ENCODE assay signal across 2 cellular contexts in the genomic region with DNA sequence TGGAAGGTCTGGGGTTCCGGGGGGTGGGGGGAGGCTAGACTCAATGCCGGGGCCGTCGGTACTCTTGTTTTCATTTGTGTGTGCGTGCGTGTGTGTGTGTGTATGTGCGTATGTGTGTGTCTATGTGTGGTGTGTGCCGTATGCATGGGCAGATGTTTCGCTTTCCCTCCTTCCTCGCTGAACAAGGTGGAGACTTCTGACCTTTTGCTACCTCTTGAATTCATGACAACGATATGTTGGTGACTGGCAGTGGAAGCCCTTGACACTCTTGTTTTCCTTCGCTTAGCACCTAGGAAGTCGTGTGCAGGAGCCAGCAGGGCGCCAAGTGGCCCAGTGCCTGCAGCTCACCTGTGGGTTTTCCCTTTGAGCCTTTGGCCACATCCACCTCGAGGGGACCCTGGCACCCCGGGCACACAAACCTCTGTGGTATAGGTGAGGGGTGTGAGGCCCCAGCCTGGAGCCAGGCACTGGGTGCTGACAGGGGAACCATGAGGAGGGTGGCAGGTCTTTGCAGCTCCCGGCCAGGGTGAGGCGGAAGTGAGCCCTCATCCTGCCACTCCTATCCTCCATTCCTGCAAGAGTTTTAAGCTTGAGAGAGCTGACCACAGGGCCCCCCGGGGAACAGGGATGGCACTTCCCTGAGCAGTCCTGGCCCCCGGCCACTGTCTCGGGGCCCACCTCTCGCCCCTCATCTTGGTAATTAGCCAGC.
TF ChIP-seq lines count a peak whose summit lies in the region.

No MANE protein-coding gene starts in this region.

TF ChIP-seq in HEK293, 187 proteins besides CTCF, POLR2A, EP300 and RAD21:
- TF ChIP-seq, protein P1, sequence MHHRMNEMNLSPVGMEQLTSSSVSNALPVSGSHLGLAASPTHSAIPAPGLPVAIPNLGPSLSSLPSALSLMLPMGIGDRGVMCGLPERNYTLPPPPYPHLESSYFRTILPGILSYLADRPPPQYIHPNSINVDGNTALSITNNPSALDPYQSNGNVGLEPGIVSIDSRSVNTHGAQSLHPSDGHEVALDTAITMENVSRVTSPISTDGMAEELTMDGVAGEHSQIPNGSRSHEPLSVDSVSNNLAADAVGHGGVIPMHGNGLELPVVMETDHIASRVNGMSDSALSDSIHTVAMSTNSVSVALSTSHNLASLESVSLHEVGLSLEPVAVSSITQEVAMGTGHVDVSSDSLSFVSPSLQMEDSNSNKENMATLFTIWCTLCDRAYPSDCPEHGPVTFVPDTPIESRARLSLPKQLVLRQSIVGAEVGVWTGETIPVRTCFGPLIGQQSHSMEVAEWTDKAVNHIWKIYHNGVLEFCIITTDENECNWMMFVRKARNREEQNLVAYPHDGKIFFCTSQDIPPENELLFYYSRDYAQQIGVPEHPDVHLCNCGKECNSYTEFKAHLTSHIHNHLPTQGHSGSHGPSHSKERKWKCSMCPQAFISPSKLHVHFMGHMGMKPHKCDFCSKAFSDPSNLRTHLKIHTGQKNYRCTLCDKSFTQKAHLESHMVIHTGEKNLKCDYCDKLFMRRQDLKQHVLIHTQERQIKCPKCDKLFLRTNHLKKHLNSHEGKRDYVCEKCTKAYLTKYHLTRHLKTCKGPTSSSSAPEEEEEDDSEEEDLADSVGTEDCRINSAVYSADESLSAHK (tag by site-specific recombination; IDR thresholded peaks at IDR 0.05), result peak; percentile 51; the same call in 1 of the 2 replicates
- TF ChIP-seq SP7 (tag by site-specific recombination; IDR thresholded peaks at IDR 0.05) (no peak), ZNF529 (tag by site-specific recombination; IDR thresholded peaks at IDR 0.05; ENCODE audit: insufficient replicate concordance) (no peak), SP2 (tag by site-specific recombination; IDR thresholded peaks at IDR 0.05) (no peak), YY1 (tag by site-specific recombination; IDR thresholded peaks at IDR 0.05) (no peak)
- TF ChIP-seq, protein P2, sequence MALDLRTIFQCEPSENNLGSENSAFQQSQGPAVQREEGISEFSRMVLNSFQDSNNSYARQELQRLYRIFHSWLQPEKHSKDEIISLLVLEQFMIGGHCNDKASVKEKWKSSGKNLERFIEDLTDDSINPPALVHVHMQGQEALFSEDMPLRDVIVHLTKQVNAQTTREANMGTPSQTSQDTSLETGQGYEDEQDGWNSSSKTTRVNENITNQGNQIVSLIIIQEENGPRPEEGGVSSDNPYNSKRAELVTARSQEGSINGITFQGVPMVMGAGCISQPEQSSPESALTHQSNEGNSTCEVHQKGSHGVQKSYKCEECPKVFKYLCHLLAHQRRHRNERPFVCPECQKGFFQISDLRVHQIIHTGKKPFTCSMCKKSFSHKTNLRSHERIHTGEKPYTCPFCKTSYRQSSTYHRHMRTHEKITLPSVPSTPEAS (tag by site-specific recombination; IDR thresholded peaks at IDR 0.05), result peak; percentile 63; the same call in 1 of the 2 replicates
- TF ChIP-seq, protein P3, sequence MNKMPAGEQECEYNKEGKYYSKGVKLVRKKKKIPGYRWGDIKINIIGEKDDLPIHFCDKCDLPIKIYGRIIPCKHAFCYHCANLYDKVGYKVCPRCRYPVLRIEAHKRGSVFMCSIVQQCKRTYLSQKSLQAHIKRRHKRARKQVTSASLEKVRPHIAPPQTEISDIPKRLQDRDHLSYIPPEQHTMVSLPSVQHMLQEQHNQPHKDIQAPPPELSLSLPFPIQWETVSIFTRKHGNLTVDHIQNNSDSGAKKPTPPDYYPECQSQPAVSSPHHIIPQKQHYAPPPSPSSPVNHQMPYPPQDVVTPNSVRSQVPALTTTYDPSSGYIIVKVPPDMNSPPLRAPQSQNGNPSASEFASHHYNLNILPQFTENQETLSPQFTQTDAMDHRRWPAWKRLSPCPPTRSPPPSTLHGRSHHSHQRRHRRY (tag by site-specific recombination; IDR thresholded peaks at IDR 0.05), result no peak
- TF ChIP-seq, protein P4, sequence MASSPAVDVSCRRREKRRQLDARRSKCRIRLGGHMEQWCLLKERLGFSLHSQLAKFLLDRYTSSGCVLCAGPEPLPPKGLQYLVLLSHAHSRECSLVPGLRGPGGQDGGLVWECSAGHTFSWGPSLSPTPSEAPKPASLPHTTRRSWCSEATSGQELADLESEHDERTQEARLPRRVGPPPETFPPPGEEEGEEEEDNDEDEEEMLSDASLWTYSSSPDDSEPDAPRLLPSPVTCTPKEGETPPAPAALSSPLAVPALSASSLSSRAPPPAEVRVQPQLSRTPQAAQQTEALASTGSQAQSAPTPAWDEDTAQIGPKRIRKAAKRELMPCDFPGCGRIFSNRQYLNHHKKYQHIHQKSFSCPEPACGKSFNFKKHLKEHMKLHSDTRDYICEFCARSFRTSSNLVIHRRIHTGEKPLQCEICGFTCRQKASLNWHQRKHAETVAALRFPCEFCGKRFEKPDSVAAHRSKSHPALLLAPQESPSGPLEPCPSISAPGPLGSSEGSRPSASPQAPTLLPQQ (tag by site-specific recombination; IDR thresholded peaks at IDR 0.05), result 0 out of 2 replicates have a peak, but pooled peaks have one; percentile 34

TF ChIP-seq in K562, 482 proteins besides CTCF, POLR2A, EP300 and RAD21 (continues in another document):
- TF ChIP-seq KDM2B (CRISPR knock-in tag; IDR thresholded peaks at IDR 0.05), result no peak
- TF ChIP-seq, protein P5, sequence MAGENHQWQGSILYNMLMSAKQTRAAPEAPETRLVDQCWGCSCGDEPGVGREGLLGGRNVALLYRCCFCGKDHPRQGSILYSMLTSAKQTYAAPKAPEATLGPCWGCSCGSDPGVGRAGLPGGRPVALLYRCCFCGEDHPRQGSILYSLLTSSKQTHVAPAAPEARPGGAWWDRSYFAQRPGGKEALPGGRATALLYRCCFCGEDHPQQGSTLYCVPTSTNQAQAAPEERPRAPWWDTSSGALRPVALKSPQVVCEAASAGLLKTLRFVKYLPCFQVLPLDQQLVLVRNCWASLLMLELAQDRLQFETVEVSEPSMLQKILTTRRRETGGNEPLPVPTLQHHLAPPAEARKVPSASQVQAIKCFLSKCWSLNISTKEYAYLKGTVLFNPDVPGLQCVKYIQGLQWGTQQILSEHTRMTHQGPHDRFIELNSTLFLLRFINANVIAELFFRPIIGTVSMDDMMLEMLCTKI (IDR thresholded peaks at IDR 0.05; ENCODE audit: partially characterized antibody), result no peak
- TF ChIP-seq PYGO2 (tag; IDR thresholded peaks at IDR 0.05), result no peak
- no peak for TF ChIP-seq NR3C1 (CRISPR knock-in tag; IDR thresholded peaks at IDR 0.05)
- TF ChIP-seq HDAC8 (tag; IDR thresholded peaks at IDR 0.05), result peak; percentile 71; the same call in 1 of the 2 replicates
- TF ChIP-seq, protein P6, sequence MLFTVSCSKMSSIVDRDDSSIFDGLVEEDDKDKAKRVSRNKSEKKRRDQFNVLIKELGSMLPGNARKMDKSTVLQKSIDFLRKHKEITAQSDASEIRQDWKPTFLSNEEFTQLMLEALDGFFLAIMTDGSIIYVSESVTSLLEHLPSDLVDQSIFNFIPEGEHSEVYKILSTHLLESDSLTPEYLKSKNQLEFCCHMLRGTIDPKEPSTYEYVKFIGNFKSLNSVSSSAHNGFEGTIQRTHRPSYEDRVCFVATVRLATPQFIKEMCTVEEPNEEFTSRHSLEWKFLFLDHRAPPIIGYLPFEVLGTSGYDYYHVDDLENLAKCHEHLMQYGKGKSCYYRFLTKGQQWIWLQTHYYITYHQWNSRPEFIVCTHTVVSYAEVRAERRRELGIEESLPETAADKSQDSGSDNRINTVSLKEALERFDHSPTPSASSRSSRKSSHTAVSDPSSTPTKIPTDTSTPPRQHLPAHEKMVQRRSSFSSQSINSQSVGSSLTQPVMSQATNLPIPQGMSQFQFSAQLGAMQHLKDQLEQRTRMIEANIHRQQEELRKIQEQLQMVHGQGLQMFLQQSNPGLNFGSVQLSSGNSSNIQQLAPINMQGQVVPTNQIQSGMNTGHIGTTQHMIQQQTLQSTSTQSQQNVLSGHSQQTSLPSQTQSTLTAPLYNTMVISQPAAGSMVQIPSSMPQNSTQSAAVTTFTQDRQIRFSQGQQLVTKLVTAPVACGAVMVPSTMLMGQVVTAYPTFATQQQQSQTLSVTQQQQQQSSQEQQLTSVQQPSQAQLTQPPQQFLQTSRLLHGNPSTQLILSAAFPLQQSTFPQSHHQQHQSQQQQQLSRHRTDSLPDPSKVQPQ (CRISPR knock-in tag; IDR thresholded peaks at IDR 0.05; ENCODE audit: borderline replicate concordance), result no peak
- TF ChIP-seq HEY1 (CRISPR knock-in tag; IDR thresholded peaks at IDR 0.05; ENCODE audit: borderline replicate concordance), result no peak
- TF ChIP-seq POLR2AphosphoS5 (IDR thresholded peaks at IDR 0.05; ENCODE audit: control insufficient read depth, insufficient read depth, low read depth, low read length), result peak; percentile 66; the same call in 1 of the 2 replicates
- TF ChIP-seq, protein P7, sequence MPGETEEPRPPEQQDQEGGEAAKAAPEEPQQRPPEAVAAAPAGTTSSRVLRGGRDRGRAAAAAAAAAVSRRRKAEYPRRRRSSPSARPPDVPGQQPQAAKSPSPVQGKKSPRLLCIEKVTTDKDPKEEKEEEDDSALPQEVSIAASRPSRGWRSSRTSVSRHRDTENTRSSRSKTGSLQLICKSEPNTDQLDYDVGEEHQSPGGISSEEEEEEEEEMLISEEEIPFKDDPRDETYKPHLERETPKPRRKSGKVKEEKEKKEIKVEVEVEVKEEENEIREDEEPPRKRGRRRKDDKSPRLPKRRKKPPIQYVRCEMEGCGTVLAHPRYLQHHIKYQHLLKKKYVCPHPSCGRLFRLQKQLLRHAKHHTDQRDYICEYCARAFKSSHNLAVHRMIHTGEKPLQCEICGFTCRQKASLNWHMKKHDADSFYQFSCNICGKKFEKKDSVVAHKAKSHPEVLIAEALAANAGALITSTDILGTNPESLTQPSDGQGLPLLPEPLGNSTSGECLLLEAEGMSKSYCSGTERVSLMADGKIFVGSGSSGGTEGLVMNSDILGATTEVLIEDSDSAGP (CRISPR knock-in tag; IDR thresholded peaks at IDR 0.05), result no peak
- TF ChIP-seq RBM25 (IDR thresholded peaks at IDR 0.05; ENCODE audit: low read depth, low read length, severe bottlenecking), result no peak
- no peak; the same call in 1 of the 2 replicates for TF ChIP-seq HLTF (IDR thresholded peaks at IDR 0.05)
- peak; percentile 65; the same call in 1 of the 2 replicates for TF ChIP-seq KLF1 (tag; IDR thresholded peaks at IDR 0.05)
- TF ChIP-seq ARID2 (IDR thresholded peaks at IDR 0.05), result no peak
- peak; percentile 28 for TF ChIP-seq MEIS2 (IDR thresholded peaks at IDR 0.05; ENCODE audit: partially characterized antibody)
- TF ChIP-seq ZNF41 (CRISPR knock-in tag; conservative IDR thresholded peaks at IDR 0.05), result no peak
- TF ChIP-seq IRF2 (CRISPR knock-in tag; IDR thresholded peaks at IDR 0.05), result peak; percentile 77; the same call in 1 of the 2 replicates
- no peak for TF ChIP-seq HNRNPLL (IDR thresholded peaks at IDR 0.05; ENCODE audit: low read depth, low read length, poor library complexity, severe bottlenecking)
- TF ChIP-seq SRSF1 (IDR thresholded peaks at IDR 0.05; ENCODE audit: low read depth, low read length), result no peak
- TF ChIP-seq RNF2 (IDR thresholded peaks at IDR 0.05), result no peak
- TF ChIP-seq, protein P8, sequence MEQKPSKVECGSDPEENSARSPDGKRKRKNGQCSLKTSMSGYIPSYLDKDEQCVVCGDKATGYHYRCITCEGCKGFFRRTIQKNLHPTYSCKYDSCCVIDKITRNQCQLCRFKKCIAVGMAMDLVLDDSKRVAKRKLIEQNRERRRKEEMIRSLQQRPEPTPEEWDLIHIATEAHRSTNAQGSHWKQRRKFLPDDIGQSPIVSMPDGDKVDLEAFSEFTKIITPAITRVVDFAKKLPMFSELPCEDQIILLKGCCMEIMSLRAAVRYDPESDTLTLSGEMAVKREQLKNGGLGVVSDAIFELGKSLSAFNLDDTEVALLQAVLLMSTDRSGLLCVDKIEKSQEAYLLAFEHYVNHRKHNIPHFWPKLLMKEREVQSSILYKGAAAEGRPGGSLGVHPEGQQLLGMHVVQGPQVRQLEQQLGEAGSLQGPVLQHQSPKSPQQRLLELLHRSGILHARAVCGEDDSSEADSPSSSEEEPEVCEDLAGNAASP (IDR thresholded peaks at IDR 0.05), result no peak
- TF ChIP-seq, protein P9, sequence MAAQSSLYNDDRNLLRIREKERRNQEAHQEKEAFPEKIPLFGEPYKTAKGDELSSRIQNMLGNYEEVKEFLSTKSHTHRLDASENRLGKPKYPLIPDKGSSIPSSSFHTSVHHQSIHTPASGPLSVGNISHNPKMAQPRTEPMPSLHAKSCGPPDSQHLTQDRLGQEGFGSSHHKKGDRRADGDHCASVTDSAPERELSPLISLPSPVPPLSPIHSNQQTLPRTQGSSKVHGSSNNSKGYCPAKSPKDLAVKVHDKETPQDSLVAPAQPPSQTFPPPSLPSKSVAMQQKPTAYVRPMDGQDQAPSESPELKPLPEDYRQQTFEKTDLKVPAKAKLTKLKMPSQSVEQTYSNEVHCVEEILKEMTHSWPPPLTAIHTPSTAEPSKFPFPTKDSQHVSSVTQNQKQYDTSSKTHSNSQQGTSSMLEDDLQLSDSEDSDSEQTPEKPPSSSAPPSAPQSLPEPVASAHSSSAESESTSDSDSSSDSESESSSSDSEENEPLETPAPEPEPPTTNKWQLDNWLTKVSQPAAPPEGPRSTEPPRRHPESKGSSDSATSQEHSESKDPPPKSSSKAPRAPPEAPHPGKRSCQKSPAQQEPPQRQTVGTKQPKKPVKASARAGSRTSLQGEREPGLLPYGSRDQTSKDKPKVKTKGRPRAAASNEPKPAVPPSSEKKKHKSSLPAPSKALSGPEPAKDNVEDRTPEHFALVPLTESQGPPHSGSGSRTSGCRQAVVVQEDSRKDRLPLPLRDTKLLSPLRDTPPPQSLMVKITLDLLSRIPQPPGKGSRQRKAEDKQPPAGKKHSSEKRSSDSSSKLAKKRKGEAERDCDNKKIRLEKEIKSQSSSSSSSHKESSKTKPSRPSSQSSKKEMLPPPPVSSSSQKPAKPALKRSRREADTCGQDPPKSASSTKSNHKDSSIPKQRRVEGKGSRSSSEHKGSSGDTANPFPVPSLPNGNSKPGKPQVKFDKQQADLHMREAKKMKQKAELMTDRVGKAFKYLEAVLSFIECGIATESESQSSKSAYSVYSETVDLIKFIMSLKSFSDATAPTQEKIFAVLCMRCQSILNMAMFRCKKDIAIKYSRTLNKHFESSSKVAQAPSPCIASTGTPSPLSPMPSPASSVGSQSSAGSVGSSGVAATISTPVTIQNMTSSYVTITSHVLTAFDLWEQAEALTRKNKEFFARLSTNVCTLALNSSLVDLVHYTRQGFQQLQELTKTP (IDR thresholded peaks at IDR 0.05; ENCODE audit: low read depth in 1 of 2, partially characterized antibody in 2 of 2), result no peak
- no peak for TF ChIP-seq ZNF79 (CRISPR knock-in tag; IDR thresholded peaks at IDR 0.05; ENCODE audit: low read depth)
- TF ChIP-seq NCOA1 (IDR thresholded peaks at IDR 0.05; ENCODE audit: low read depth), result no peak
- TF ChIP-seq, protein P10, sequence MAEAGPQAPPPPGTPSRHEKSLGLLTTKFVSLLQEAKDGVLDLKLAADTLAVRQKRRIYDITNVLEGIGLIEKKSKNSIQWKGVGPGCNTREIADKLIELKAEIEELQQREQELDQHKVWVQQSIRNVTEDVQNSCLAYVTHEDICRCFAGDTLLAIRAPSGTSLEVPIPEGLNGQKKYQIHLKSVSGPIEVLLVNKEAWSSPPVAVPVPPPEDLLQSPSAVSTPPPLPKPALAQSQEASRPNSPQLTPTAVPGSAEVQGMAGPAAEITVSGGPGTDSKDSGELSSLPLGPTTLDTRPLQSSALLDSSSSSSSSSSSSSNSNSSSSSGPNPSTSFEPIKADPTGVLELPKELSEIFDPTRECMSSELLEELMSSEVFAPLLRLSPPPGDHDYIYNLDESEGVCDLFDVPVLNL (CRISPR knock-in tag; IDR thresholded peaks at IDR 0.05; ENCODE audit: low read depth), result no peak
- TF ChIP-seq TCF7L2 (IDR thresholded peaks at IDR 0.05; ENCODE audit: low read depth, low read length), result no peak
- TF ChIP-seq BCL6 (CRISPR knock-in tag; IDR thresholded peaks at IDR 0.05), result no peak
- peak; percentile 41 for TF ChIP-seq MTA3 (IDR thresholded peaks at IDR 0.05; ENCODE audit: borderline replicate concordance)
- TF ChIP-seq ZSCAN32 (CRISPR knock-in tag; IDR thresholded peaks at IDR 0.05), result no peak
- TF ChIP-seq TCFL5 (CRISPR knock-in tag; conservative IDR thresholded peaks at IDR 0.05), result no peak
- TF ChIP-seq KAT7 (CRISPR knock-in tag; IDR thresholded peaks at IDR 0.05; ENCODE audit: borderline replicate concordance), result no peak
- TF ChIP-seq SMARCC2 (IDR thresholded peaks at IDR 0.05; ENCODE audit: low read depth), result no peak
- TF ChIP-seq GATA2 (CRISPR knock-in tag; IDR thresholded peaks at IDR 0.05), result no peak
- peak; percentile 71 for TF ChIP-seq KLF13 (tag; IDR thresholded peaks at IDR 0.05; ENCODE audit: borderline replicate concordance, low read depth)
- no peak for TF ChIP-seq TAF7 (tag; IDR thresholded peaks at IDR 0.05)
